ENCODE assay signal across 25 cellular contexts in the genomic region with DNA sequence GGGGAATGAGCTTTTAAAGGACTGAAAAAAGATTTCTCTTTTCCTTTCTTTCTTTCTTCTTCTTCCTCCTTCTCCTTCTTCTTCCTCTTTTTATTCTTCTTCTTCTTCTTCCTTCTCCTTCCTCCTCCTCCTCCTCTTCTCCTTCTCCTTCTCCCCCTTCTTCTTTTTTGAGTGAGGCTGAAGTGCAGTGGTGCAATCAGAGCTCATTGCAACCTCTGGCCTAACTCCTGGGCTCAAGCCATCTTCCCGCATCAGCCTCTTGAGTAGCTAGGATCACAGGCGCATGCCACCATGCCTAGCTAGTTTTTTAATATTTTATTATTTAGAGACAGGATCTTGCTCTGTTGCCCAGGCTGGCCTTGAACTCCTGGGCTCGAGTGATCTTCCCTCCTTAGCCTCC.
"Had no signal": no experiment of that assay in that cellular context is flagged by ENCODE, and none has a peak within 500 bp of the region (broad histone marks: within the 10 kb centered on the region; RNA-seq: fewer than 3 reads in every experiment).

No MANE protein-coding gene starts in this region.

- H3K27ac Mint-ChIP-seq: activated CD4-positive, alpha-beta T cell treated with anti-CD3 and anti-CD28 coated beads, Interleukin-2, amount 10 ng/mL, durations not matched to agents 7 days and 5 days; activated CD8-positive, alpha-beta T cell treated with anti-CD3 and anti-CD28 coated beads for 36 hours; activated naive CD4-positive, alpha-beta T cell treated with anti-CD3 and anti-CD28 coated beads, Interleukin-2, amount 50 U/mL, for 24 hours; activated T-helper 2 cell treated with anti-CD3 and anti-CD28 coated beads, Interferon-gamma antibody, Interleukin-2, Interleukin-4, amounts not matched to agents 10 μg/mL and 5 μg/mL and 100 μg/mL, durations not matched to agents 14 hours and 24 hours and 36 hours; natural killer cell; neural progenitor cell; stimulated activated memory B cell treated with anti-CD40 and anti-IgM and Interleukin-4, amounts not matched to agents 10 μg/mL and 1 μg/mL and 100 μg/mL, for 72 hours had no signal

- H3K4me2 ChIP-seq: neural progenitor cell had no signal

- H3K27me3 ChIP-seq: left lung, neural progenitor cell, sigmoid colon, thyroid gland, upper lobe of left lung had no signal

- H3K36me3 Mint-ChIP-seq: natural killer cell; neural progenitor cell; stimulated activated memory B cell treated with anti-CD40 and anti-IgM and Interleukin-4, amounts not matched to agents 10 μg/mL and 1 μg/mL and 100 μg/mL, for 72 hours had no signal

- H3K4me1 Mint-ChIP-seq: activated CD4-positive, alpha-beta T cell treated with anti-CD3 and anti-CD28 coated beads, Interleukin-2, amount 10 ng/mL, durations not matched to agents 7 days and 5 days; activated naive CD4-positive, alpha-beta T cell treated with anti-CD3 and anti-CD28 coated beads, Interleukin-2, amount 50 U/mL, for 24 hours; central memory CD8-positive, alpha-beta T cell; natural killer cell; neural progenitor cell; stimulated activated memory B cell treated with anti-CD40 and anti-IgM and Interleukin-4, amounts not matched to agents 10 μg/mL and 1 μg/mL and 100 μg/mL, for 72 hours; stimulated activated naive CD8-positive, alpha-beta T cell treated with anti-CD3 and anti-CD28 coated beads, Interleukin-15, amount 100 ng/mL, for 72 hours had no signal

- H3K9me3 ChIP-seq: left lung, lower lobe of right lung, psoas muscle, sigmoid colon, thyroid gland, upper lobe of left lung had no signal

- H3K27ac ChIP-seq: left lung, lower lobe of right lung, neural progenitor cell, parathyroid adenoma, psoas muscle, sigmoid colon, thyroid gland, upper lobe of left lung had no signal

- H3K9me3 Mint-ChIP-seq: activated CD8-positive, alpha-beta T cell treated with anti-CD3 and anti-CD28 coated beads for 36 hours; central memory CD8-positive, alpha-beta T cell; neural progenitor cell; stimulated activated memory B cell treated with anti-CD40 and anti-IgM and Interleukin-4, amounts not matched to agents 10 μg/mL and 1 μg/mL and 100 μg/mL, for 72 hours had no signal

- H3K4me1 ChIP-seq: left lung, lower lobe of right lung, neural progenitor cell, parathyroid adenoma, psoas muscle, sigmoid colon, thyroid gland, upper lobe of left lung had no signal

- H3K9ac ChIP-seq: neural progenitor cell, parathyroid adenoma had no signal

- ATAC-seq: activated CD8-positive, alpha-beta T cell treated with anti-CD3 and anti-CD28 coated beads for 36 hours; left lung; lower lobe of right lung; natural killer cell; psoas muscle; stimulated activated memory B cell treated with anti-CD40 and anti-IgM and Interleukin-4, amounts not matched to agents 10 μg/mL and 1 μg/mL and 100 μg/mL, for 72 hours had no signal

- DNase-seq: activated CD4-positive, alpha-beta T cell treated with anti-CD3 and anti-CD28 coated beads, Interleukin-2, amount 10 ng/mL, durations not matched to agents 7 days and 5 days; activated CD4-positive, CD25-positive, alpha-beta regulatory T cell treated with anti-CD3 and anti-CD28 coated beads, Interleukin-2, amount 50 U/mL, for 72 hours; activated CD8-positive, alpha-beta T cell treated with anti-CD3 and anti-CD28 coated beads for 36 hours; activated T-cell treated with anti-CD3 and anti-CD28 coated beads, Interleukin-2, amount 50 U/mL, for 48 hours; dermis blood vessel endothelial cell; effector CD8-positive, alpha-beta T cell; left lung; lower lobe of right lung; mesendoderm; natural killer cell; occipital lobe; psoas muscle; sigmoid colon; small intestine; stimulated activated CD4-positive, alpha-beta T cell treated with anti-CD3 and anti-CD28 coated beads, Interleukin-4, amount 100 ng/mL, for 24 hours; stimulated activated naive CD8-positive, alpha-beta T cell treated with anti-CD3 and anti-CD28 coated beads, Interleukin-15, amount 100 ng/mL, for 72 hours; T-helper 9 cell; thyroid gland; upper lobe of left lung had no signal

- H3K36me3 ChIP-seq: left lung, lower lobe of right lung, neural progenitor cell, sigmoid colon, thyroid gland, upper lobe of left lung had no signal

- H3K4me3 ChIP-seq: left lung, lower lobe of right lung, neural progenitor cell, psoas muscle, sigmoid colon, thyroid gland, upper lobe of left lung had no signal

- H3K27me3 Mint-ChIP-seq: activated CD8-positive, alpha-beta T cell treated with anti-CD3 and anti-CD28 coated beads for 36 hours; activated naive CD4-positive, alpha-beta T cell treated with anti-CD3 and anti-CD28 coated beads, Interleukin-2, amount 50 U/mL, for 24 hours; central memory CD8-positive, alpha-beta T cell had no signal

- H3K4me3 Mint-ChIP-seq: activated CD4-positive, alpha-beta T cell treated with anti-CD3 and anti-CD28 coated beads, Interleukin-2, amount 10 ng/mL, durations not matched to agents 7 days and 5 days; activated CD8-positive, alpha-beta T cell treated with anti-CD3 and anti-CD28 coated beads for 36 hours; activated naive CD4-positive, alpha-beta T cell treated with anti-CD3 and anti-CD28 coated beads, Interleukin-2, amount 50 U/mL, for 24 hours; central memory CD8-positive, alpha-beta T cell; natural killer cell; neural progenitor cell; stimulated activated memory B cell treated with anti-CD40 and anti-IgM and Interleukin-4, amounts not matched to agents 10 μg/mL and 1 μg/mL and 100 μg/mL, for 72 hours; stimulated activated naive CD8-positive, alpha-beta T cell treated with anti-CD3 and anti-CD28 coated beads, Interleukin-15, amount 100 ng/mL, for 72 hours had no signal

- H2AFZ ChIP-seq: neural progenitor cell, parathyroid adenoma had no signal
